Comparison of ENCODE assay signal across 15 cellular contexts in the genomic region with DNA sequence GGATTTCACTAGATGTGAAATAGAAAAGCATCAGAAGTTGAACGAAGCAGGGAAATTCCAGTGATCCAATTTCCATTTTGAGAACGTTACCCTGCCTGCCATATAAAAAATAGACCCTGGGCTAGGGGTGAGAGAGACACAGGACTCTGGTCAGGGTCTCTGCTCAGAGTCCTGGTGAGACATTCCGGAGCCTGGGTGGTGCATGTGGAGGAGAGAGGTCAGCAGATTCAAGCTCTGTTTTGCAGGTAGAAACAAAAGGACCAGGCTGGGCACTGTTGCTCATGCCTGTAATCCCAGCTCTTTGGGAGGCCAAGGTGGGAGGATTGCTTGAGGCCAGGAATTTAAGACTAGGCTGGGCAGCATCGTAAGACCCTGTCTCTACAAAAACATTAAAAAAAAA. TPM values are rescaled to one million over a fixed set of nuclear protein-coding genes. Genes with fewer than 3 reads are reported as not detected.
DNase-seq lines count a peak whose midpoint lies in the region; ATAC-seq and TF ChIP-seq lines count a peak whose summit lies in the region.
"Had no signal": no experiment of that assay in that cellular context is flagged by ENCODE, and none has a peak within 500 bp of the region (broad histone marks: within the 10 kb centered on the region; RNA-seq: fewer than 3 reads in every experiment).

No MANE protein-coding gene starts in this region.

- peaks cover 100% of the 10 kb centered on the region for H3K79me2 ChIP-seq in OCI-LY3 (ENCODE audit: low read length)

- peaks cover 99% of the 10 kb centered on the region for H4K20me1 ChIP-seq in OCI-LY3 (ENCODE audit: insufficient read depth, low read length)

- no peaks in the 10 kb centered on the region for H3K9me3 ChIP-seq in OCI-LY3 (ENCODE audit: insufficient read depth, low read length)
- H3K9me3 ChIP-seq in body of pancreas: no peaks in the 10 kb centered on the region
- no peaks in the 10 kb centered on the region for H3K9me3 ChIP-seq in muscle layer of colon (ENCODE audit: low read length)
- H3K9me3 ChIP-seq: colonic mucosa had no signal

- H3K27ac ChIP-seq in OCI-LY3 (ENCODE audit: low read length) (peak overlapping the region; percentile 13), body of pancreas (peak overlapping the region in 3 of 4 donors; percentile 53 to 65 (median 58)), muscle layer of colon (ENCODE audit: low read depth, low read length) (peak overlapping the region; percentile 92), temporal lobe (ENCODE audit: low read depth, low read length) (peak overlapping the region; percentile 42)

- no peak overlapping the region for H3K4me3 ChIP-seq in OCI-LY3 (ENCODE audit: low read length)
- H3K4me3 ChIP-seq in body of pancreas: no peak overlapping the region
- peak overlapping the region in 1 of 2 donors; percentile 1 for H3K4me3 ChIP-seq in muscle layer of colon (ENCODE audit: low read depth in 1 of 2, low read length in 2 of 2)
- H3K4me3 ChIP-seq: colonic mucosa had no signal

- intact Hi-C loops in body of pancreas (cut with DNase I): loop anchor here (10.0 kb wide), 1 partner anchor 486 kb away; no protein-coding TSS in a partner anchor
- intact Hi-C loops in posterior cingulate gyrus (cut with DNase I): no loop called here
- intact Hi-C loops in activated T-helper 2 cell treated with anti-CD3 and anti-CD28 coated beads, Interferon-gamma antibody, Interleukin-2, Interleukin-4, amounts not matched to agents 10 μg/mL and 5 μg/mL and 100 μg/mL, durations not matched to agents 14 hours and 24 hours and 36 hours (cut with micrococcal nuclease): loop anchor here (5.0 kb wide), 1 partner anchor 928 kb away; no protein-coding TSS in a partner anchor

- DNase-seq in body of pancreas (no peak), posterior cingulate gyrus (no peak), NCI-H748 (lab: John Stamatoyannopoulos, UW; ENCODE audit: unreplicated experiment) (no peak)
- no peak for DNase-seq in activated T-helper 2 cell treated with anti-CD3 and anti-CD28 coated beads, Interferon-gamma antibody, Interleukin-2, Interleukin-4, amounts not matched to agents 10 μg/mL and 5 μg/mL and 100 μg/mL, durations not matched to agents 14 hours and 24 hours and 36 hours (ENCODE audit: low spot score)
- DNase-seq: activated CD4-positive, alpha-beta T cell treated with anti-CD3 and anti-CD28 coated beads, Interleukin-2, amount 50 U/mL, for 4 hours; activated naive CD4-positive, alpha-beta T cell; CD4-positive, alpha-beta memory T cell; colonic mucosa; NCI-H2107; stimulated activated CD4-positive, alpha-beta T cell treated with anti-CD3 and anti-CD28 coated beads, Interleukin-2, amount 100 ng/mL, for 24 hours had no signal

- H3K4me1 ChIP-seq in OCI-LY3 (ENCODE audit: low read length) (peaks cover 60% of the 10 kb centered on the region), body of pancreas (peaks cover 22% of the 10 kb centered on the region), muscle layer of colon (ENCODE audit: insufficient read depth, low read length) (peaks cover 70% of the 10 kb centered on the region)

- H3K4me1 Mint-ChIP-seq in activated T-helper 2 cell treated with anti-CD3 and anti-CD28 coated beads, Interferon-gamma antibody, Interleukin-2, Interleukin-4, amounts not matched to agents 10 μg/mL and 5 μg/mL and 100 μg/mL, durations not matched to agents 14 hours and 24 hours and 36 hours (ENCODE audit: low read depth): peaks cover 10% of the 10 kb centered on the region

- H3K27me3 Mint-ChIP-seq in activated T-helper 2 cell treated with anti-CD3 and anti-CD28 coated beads, Interferon-gamma antibody, Interleukin-2, Interleukin-4, amounts not matched to agents 10 μg/mL and 5 μg/mL and 100 μg/mL, durations not matched to agents 14 hours and 24 hours and 36 hours (ENCODE audit: low read depth): no peaks in the 10 kb centered on the region
- H3K27me3 Mint-ChIP-seq: CD4-positive, alpha-beta memory T cell had no signal

- no peak overlapping the region for H3K4me3 Mint-ChIP-seq in activated T-helper 2 cell treated with anti-CD3 and anti-CD28 coated beads, Interferon-gamma antibody, Interleukin-2, Interleukin-4, amounts not matched to agents 10 μg/mL and 5 μg/mL and 100 μg/mL, durations not matched to agents 14 hours and 24 hours and 36 hours (ENCODE audit: low read depth)
- H3K4me3 Mint-ChIP-seq: CD4-positive, alpha-beta memory T cell; stimulated activated effector memory CD8-positive, alpha-beta T cell treated with anti-CD3 and anti-CD28 coated beads, Interleukin-12 subunit alpha, Interleukin-12 subunit beta, amount 100 ng/mL, for 72 hours had no signal

- H3K27me3 ChIP-seq in OCI-LY3 (ENCODE audit: low read depth, low read length): no peaks in the 10 kb centered on the region
- H3K27me3 ChIP-seq in body of pancreas: no peaks in the 10 kb centered on the region
- no peaks in the 10 kb centered on the region for H3K27me3 ChIP-seq in muscle layer of colon (ENCODE audit: control insufficient read depth in 1 of 2, insufficient read depth in 2 of 2, low read length in 2 of 2)
- H3K27me3 ChIP-seq: colonic mucosa had no signal

- H3K36me3 Mint-ChIP-seq in activated T-helper 2 cell treated with anti-CD3 and anti-CD28 coated beads, Interferon-gamma antibody, Interleukin-2, Interleukin-4, amounts not matched to agents 10 μg/mL and 5 μg/mL and 100 μg/mL, durations not matched to agents 14 hours and 24 hours and 36 hours (ENCODE audit: low read depth): no peaks in the 10 kb centered on the region
- H3K36me3 Mint-ChIP-seq: CD4-positive, alpha-beta memory T cell; stimulated activated effector memory CD8-positive, alpha-beta T cell treated with anti-CD3 and anti-CD28 coated beads, Interleukin-12 subunit alpha, Interleukin-12 subunit beta, amount 100 ng/mL, for 72 hours had no signal

- TF ChIP-seq CTCF in OCI-LY3 (IDR thresholded peaks at IDR 0.05; ENCODE audit: low read depth, low read length) (no peak), body of pancreas (IDR thresholded peaks at IDR 0.05) (no peak)

- H3K9me3 Mint-ChIP-seq in activated T-helper 2 cell treated with anti-CD3 and anti-CD28 coated beads, Interferon-gamma antibody, Interleukin-2, Interleukin-4, amounts not matched to agents 10 μg/mL and 5 μg/mL and 100 μg/mL, durations not matched to agents 14 hours and 24 hours and 36 hours: no peaks in the 10 kb centered on the region
- H3K9me3 Mint-ChIP-seq: CD4-positive, alpha-beta memory T cell; stimulated activated effector memory CD8-positive, alpha-beta T cell treated with anti-CD3 and anti-CD28 coated beads, Interleukin-12 subunit alpha, Interleukin-12 subunit beta, amount 100 ng/mL, for 72 hours had no signal

- TF ChIP-seq POLR2A in body of pancreas (IDR thresholded peaks at IDR 0.05): no peak

- no peak overlapping the region for H3K27ac Mint-ChIP-seq in activated T-helper 2 cell treated with anti-CD3 and anti-CD28 coated beads, Interferon-gamma antibody, Interleukin-2, Interleukin-4, amounts not matched to agents 10 μg/mL and 5 μg/mL and 100 μg/mL, durations not matched to agents 14 hours and 24 hours and 36 hours
- H3K27ac Mint-ChIP-seq: stimulated activated effector memory CD8-positive, alpha-beta T cell treated with anti-CD3 and anti-CD28 coated beads, Interleukin-12 subunit alpha, Interleukin-12 subunit beta, amount 100 ng/mL, for 72 hours had no signal

- H2AFZ ChIP-seq in OCI-LY3 (ENCODE audit: low read depth, low read length): no peak overlapping the region

- WGBS in body of pancreas, 2 donors: 90 to 94% methylated on average over 4 of the region's 4 CpGs

- H3K4me2 ChIP-seq in OCI-LY3 (ENCODE audit: low read length): no peak overlapping the region

- ATAC-seq in body of pancreas (no peak), GM21381 (IDR thresholded peaks at IDR 0.05; ENCODE audit: unreplicated experiment) (no peak)
- ATAC-seq: stimulated activated effector memory CD8-positive, alpha-beta T cell treated with anti-CD3 and anti-CD28 coated beads, Interleukin-12 subunit alpha, Interleukin-12 subunit beta, amount 100 ng/mL, for 72 hours had no signal

- peaks cover 86% of the 10 kb centered on the region for H3K36me3 ChIP-seq in OCI-LY3 (replicated peaks; ENCODE audit: low read depth, low read length)
- no peaks in the 10 kb centered on the region for H3K36me3 ChIP-seq in body of pancreas (replicated peaks in 1 of 2; ENCODE audit: insufficient read depth in 1 of 2, low read depth in 2 of 2)
- no peaks in the 10 kb centered on the region for H3K36me3 ChIP-seq in muscle layer of colon (ENCODE audit: insufficient read depth, low read length)
- H3K36me3 ChIP-seq: colonic mucosa had no signal

- H3K9ac ChIP-seq in OCI-LY3 (ENCODE audit: low read length) (no peak overlapping the region), muscle layer of colon (ENCODE audit: low read length) (no peak overlapping the region)

RNA-seq across cellular contexts. Expression of a gene that starts 17.9 kb away (rescaled TPM):
- 10 to 100 TPM; 43.6 to 64.9 TPM for total RNA-seq in body of pancreas
- total RNA-seq in temporal lobe: 23.8 TPM
- 1.4 and 1.7 TPM in 2 replicates for total RNA-seq in activated T-helper 2 cell treated with anti-CD3 and anti-CD28 coated beads, Interferon-gamma antibody, Interleukin-2, Interleukin-4, amounts not matched to agents 10 μg/mL and 5 μg/mL and 100 μg/mL, durations not matched to agents 14 hours and 24 hours and 36 hours

RNA-seq across cellular contexts. Expression of a gene that starts 51.2 kb away (rescaled TPM):
- 1 to 10 TPM; 3.3 to 7.8 TPM for total RNA-seq in body of pancreas
- total RNA-seq in temporal lobe: 1.5 TPM
- total RNA-seq in activated T-helper 2 cell treated with anti-CD3 and anti-CD28 coated beads, Interferon-gamma antibody, Interleukin-2, Interleukin-4, amounts not matched to agents 10 μg/mL and 5 μg/mL and 100 μg/mL, durations not matched to agents 14 hours and 24 hours and 36 hours: 33.3 and 34.5 TPM in 2 replicates

Comparison
In these comparisons a context has a peak if more than half of its experiments do, and no peak if none do; other contexts are left out.
1. H3K27ac ChIP-seq: peak in every context shown above with its lines; median percentile 92 in muscle layer of colon; 58 in body of pancreas; 42 in temporal lobe; 13 in OCI-LY3.